In genomic region chr19:55580628-55581144, GRCh38 we compare ENCODE assay signal across 8 cellular contexts. TPM values are rescaled to one million over a fixed set of nuclear protein-coding genes. Genes with fewer than 3 reads are reported as not detected.
A peak's percentile ranks its signal among the peaks of the same experiment; 100 is the strongest.
DNase-seq lines count a peak whose midpoint lies in the region; ATAC-seq and TF ChIP-seq lines count a peak whose summit lies in the region.

A gene with protein sequence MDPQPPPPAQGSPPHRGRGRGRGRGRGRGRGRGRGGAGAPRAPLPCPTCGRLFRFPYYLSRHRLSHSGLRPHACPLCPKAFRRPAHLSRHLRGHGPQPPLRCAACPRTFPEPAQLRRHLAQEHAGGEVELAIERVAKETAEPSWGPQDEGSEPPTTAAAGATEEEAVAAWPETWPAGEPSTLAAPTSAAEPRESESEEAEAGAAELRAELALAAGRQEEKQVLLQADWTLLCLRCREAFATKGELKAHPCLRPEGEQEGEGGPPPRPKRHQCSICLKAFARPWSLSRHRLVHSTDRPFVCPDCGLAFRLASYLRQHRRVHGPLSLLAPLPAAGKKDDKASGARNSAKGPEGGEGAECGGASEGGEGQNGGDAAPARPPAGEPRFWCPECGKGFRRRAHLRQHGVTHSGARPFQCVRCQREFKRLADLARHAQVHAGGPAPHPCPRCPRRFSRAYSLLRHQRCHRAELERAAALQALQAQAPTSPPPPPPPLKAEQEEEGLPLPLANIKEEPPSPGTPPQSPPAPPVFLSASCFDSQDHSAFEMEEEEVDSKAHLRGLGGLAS (minus strand): TSS chr19:55580848. CDS start chr19:55579639, 1,209 bp downstream.

- H3K36me3 Mint-ChIP-seq in activated CD4-positive, alpha-beta T cell treated with anti-CD3 and anti-CD28 coated beads, Interleukin-2, amount 10 ng/mL, durations not matched to agents 7 days and 5 days (ENCODE audit: low read depth), result peaks cover 12% of the 10 kb centered on the region

- DNase-seq in COLO829 (ENCODE audit: low spot score) (peak; percentile 68), NCI-H524 treated with DMSO at 0.1 percent for 48 hours (lab: John Stamatoyannopoulos, UW) (peak; percentile 9), dermis microvascular lymphatic vessel endothelial cell (ENCODE audit: low read depth in 2 of 2) (peak; percentile 78 to 87), right lobe of liver (peak; percentile 79 to 80 (median 80))
- peak; percentile 77 for DNase-seq in activated CD4-positive, alpha-beta T cell treated with anti-CD3 and anti-CD28 coated beads, Interleukin-2, amount 10 ng/mL, durations not matched to agents 7 days and 5 days
- DNase-seq in stimulated activated CD4-positive, alpha-beta T cell treated with anti-CD3 and anti-CD28 coated beads, Interleukin-2, amount 100 ng/mL, for 4 hours (ENCODE audit: low read depth), result peak; percentile 52

- CTCF ChIA-PET in activated CD4-positive, alpha-beta T cell treated with anti-CD3 and anti-CD28 coated beads, Interleukin-2, amount 10 ng/mL, durations not matched to agents 7 days and 5 days (lab: Charles Lee), result interaction anchor here (1.0 kb wide), 2 partner anchors 15 to 47 kb away, joined by 3 read pairs; no protein-coding TSS in a partner anchor

- no peaks in the 10 kb centered on the region for H3K9me3 ChIP-seq in right lobe of liver

- peaks cover 9% of the 10 kb centered on the region for H3K27me3 Mint-ChIP-seq in activated CD4-positive, alpha-beta T cell treated with anti-CD3 and anti-CD28 coated beads, Interleukin-2, amount 10 ng/mL, durations not matched to agents 7 days and 5 days

- intact Hi-C loops in right lobe of liver (cut with DNase I), result no loop called here

- peak within 1 kb of the TSS; percentile 78 for H3K4me3 Mint-ChIP-seq in activated CD4-positive, alpha-beta T cell treated with anti-CD3 and anti-CD28 coated beads, Interleukin-2, amount 10 ng/mL, durations not matched to agents 7 days and 5 days

- peak within 1 kb of the TSS; percentile 67 to 74 (median 72) for H3K4me3 ChIP-seq in right lobe of liver

- ATAC-seq in HG03039 (IDR thresholded peaks at IDR 0.05; ENCODE audit: unreplicated experiment) (peak; percentile 49), right lobe of liver (peak; percentile 72 to 82 (median 78)), HG02588 (IDR thresholded peaks at IDR 0.05; ENCODE audit: unreplicated experiment) (no peak)

- no peaks in the 10 kb centered on the region for H3K27me3 ChIP-seq in right lobe of liver

- H3K27ac ChIP-seq in right lobe of liver, result peak within 1 kb of the TSS; percentile 73 to 85 (median 78)

- H3K4me1 Mint-ChIP-seq in activated CD4-positive, alpha-beta T cell treated with anti-CD3 and anti-CD28 coated beads, Interleukin-2, amount 10 ng/mL, durations not matched to agents 7 days and 5 days, result peaks cover 26% of the 10 kb centered on the region

- peak within 1 kb of the TSS; percentile 84 for H3K27ac Mint-ChIP-seq in activated CD4-positive, alpha-beta T cell treated with anti-CD3 and anti-CD28 coated beads, Interleukin-2, amount 10 ng/mL, durations not matched to agents 7 days and 5 days

- TF ChIP-seq CTCF in right lobe of liver (IDR thresholded peaks at IDR 0.05), result no peak

- no peaks in the 10 kb centered on the region for H3K9me3 Mint-ChIP-seq in activated CD4-positive, alpha-beta T cell treated with anti-CD3 and anti-CD28 coated beads, Interleukin-2, amount 10 ng/mL, durations not matched to agents 7 days and 5 days

- POLR2A ChIA-PET in activated CD4-positive, alpha-beta T cell treated with anti-CD3 and anti-CD28 coated beads, Interleukin-2, amount 10 ng/mL, durations not matched to agents 7 days and 5 days (lab: Charles Lee), result interaction anchor here (1.5 kb wide), 1 partner anchor 19 kb away, joined by 6 read pairs; the partner anchor contains the start of genes FIZ1 and ZNF524

- no peak for TF ChIP-seq POLR2A in right lobe of liver (IDR thresholded peaks at IDR 0.05)

- peaks cover 0 to 25% (median 4%) of the 10 kb centered on the region in 4 donors for H3K4me1 ChIP-seq in right lobe of liver

- WGBS in right lobe of liver (ENCODE audit: insufficient coverage, low coverage, low lambda C conversion rate, missing lambda C conversion rate), result 0% methylated on average over 3 of the region's 24 CpGs

- no peaks in the 10 kb centered on the region for H3K36me3 ChIP-seq in right lobe of liver

RNA-seq across cellular contexts. Expression of the gene that starts here (rescaled TPM):
- 1 to 10 TPM; 7.0 to 8.0 TPM for total RNA-seq in activated CD4-positive, alpha-beta T cell treated with anti-CD3 and anti-CD28 coated beads, Interleukin-2, amount 10 ng/mL, durations not matched to agents 7 days and 5 days
- total RNA-seq in dermis microvascular lymphatic vessel endothelial cell (1.9 and 3.5 TPM in 2 replicates), right lobe of liver (1 to 10 TPM; 1.9 to 4.6 (median 3.6) TPM)

Comparison
In these comparisons a context has a peak if more than half of its experiments do, and no peak if none do; other contexts are left out.
1. DNase-seq: peak in every context shown above with its lines; median percentile 82 in dermis microvascular lymphatic vessel endothelial cell; 80 in right lobe of liver; 77 in activated CD4-positive, alpha-beta T cell treated with anti-CD3 and anti-CD28 coated beads, Interleukin-2, amount 10 ng/mL, durations not matched to agents 7 days and 5 days; 68 in COLO829; 52 in stimulated activated CD4-positive, alpha-beta T cell treated with anti-CD3 and anti-CD28 coated beads, Interleukin-2, amount 100 ng/mL, for 4 hours; 9 in NCI-H524 treated with DMSO at 0.1 percent for 48 hours.